Comparison of ENCODE assay signal across 8 cellular contexts in the genomic region with DNA sequence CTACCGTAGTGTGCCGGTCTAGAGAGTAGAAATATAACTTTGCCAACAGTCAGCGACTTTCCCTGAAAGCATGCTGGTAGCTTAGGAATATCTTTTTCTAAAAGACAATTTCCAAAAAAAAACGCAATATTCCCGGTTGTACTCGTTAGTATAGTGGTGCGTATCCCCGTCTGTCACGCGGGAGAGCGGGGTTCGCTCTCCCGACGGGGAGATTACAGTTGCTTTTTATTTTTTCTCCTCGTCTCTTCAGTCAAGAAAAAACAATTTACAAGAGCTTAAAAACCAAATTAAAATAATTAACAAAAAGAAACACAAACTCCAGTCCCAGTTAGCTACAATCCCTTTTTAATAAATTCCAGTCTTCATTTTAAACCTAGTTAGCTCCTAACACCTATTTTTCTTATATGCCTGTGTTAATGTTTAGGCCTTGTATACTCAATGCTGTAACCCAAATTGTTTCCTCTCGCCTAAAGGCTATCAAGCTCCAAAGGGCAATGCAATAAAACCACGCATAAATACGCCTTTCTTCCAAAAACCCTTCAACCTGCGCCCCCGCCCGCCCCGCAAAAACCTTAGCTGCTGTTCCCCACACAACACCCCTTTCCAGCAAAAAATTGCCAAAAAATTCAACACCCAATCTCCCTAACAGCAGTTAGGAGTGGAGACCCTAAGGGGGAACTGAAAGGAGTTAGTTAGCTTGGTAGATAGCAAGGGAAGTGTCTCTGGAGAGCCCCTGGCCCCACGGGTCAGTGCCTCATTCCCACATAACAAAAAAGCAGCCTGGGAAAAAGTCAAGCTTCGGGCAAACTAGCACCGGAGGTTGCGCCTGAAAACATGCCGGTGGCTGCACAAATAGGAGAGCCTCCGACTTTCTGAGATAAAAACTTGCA. TPM values are rescaled to one million over a fixed set of nuclear protein-coding genes. Genes with fewer than 3 reads are reported as not detected.
DNase-seq lines count a peak whose midpoint lies in the region; ATAC-seq, FAIRE-seq and TF ChIP-seq lines count a peak whose summit lies in the region.

No MANE protein-coding gene starts in this region.

- H3K79me1 ChIP-seq in H1 (ENCODE audit: low read depth, low read length): no peaks in the 10 kb centered on the region

- no peak overlapping the region for H3K27ac ChIP-seq in CD4-positive, alpha-beta T cell (ENCODE audit: low read depth, low read length)
- no peak overlapping the region for H3K27ac ChIP-seq in H1 (ENCODE audit: low read depth, low read length)
- H3K27ac ChIP-seq in small intestine (ENCODE audit: low read depth in 1 of 2, low read length in 1 of 2): peak overlapping the region in 1 of 2 donors; percentile 27

- H3K9me3 ChIP-seq in CD4-positive, alpha-beta T cell (ENCODE audit: control insufficient read depth, low read length): no peaks in the 10 kb centered on the region
- H3K9me3 ChIP-seq in NT2/D1 (ENCODE audit: insufficient read depth, low read length): no peaks in the 10 kb centered on the region; the same call in 1 of the 2 replicates
- H3K9me3 ChIP-seq in H1 (ENCODE audit: insufficient read depth in 2 of 2, low read depth in 1 of 2, low read length in 1 of 2): peaks cover 0 to 5% of the 10 kb centered on the region in 2 experiments; a peak in 1 of 4 replicates
- H3K9me3 ChIP-seq in small intestine (ENCODE audit: control insufficient read depth, low read depth): no peaks in the 10 kb centered on the region

- DNase-seq in CD4-positive, alpha-beta T cell: no peak
- no peak for DNase-seq in NT2/D1 (ENCODE audit: low read depth, low spot score)
- DNase-seq in H1 (ENCODE audit: low read depth in 1 of 2, low spot score in 2 of 2): no peak
- DNase-seq in neural crest cell (ENCODE audit: low read depth, low spot score): no peak
- DNase-seq in small intestine: no peak
- DNase-seq in dermis blood vessel endothelial cell: no peak

- H3K4me3 Mint-ChIP-seq in CD4-positive, alpha-beta T cell: peak overlapping the region; percentile 69
- peak overlapping the region; percentile 88 for H3K4me3 Mint-ChIP-seq in neural crest cell

- no peak overlapping the region for H3K4ac ChIP-seq in H1 (replicated peaks; ENCODE audit: insufficient read length, low read depth, low read length)

- peaks cover 25% of the 10 kb centered on the region for H3K4me1 Mint-ChIP-seq in CD4-positive, alpha-beta T cell (ENCODE audit: low read depth)
- H3K4me1 Mint-ChIP-seq in neural crest cell: peaks cover 33% of the 10 kb centered on the region

- H3K4me3 ChIP-seq in NT2/D1 (ENCODE audit: insufficient read length, low read depth) (peak overlapping the region; percentile 20), H1 (ENCODE audit: extremely low read depth in 1 of 4, insufficient read depth in 2 of 4, low read depth in 3 of 4, low read length in 4 of 4) (peak overlapping the region; percentile 57 to 78 (median 64)), small intestine (ENCODE audit: low read depth in 1 of 2, low read length in 2 of 2) (peak overlapping the region in 1 of 2 donors; percentile 14)

- H3K23ac ChIP-seq in H1 (ENCODE audit: insufficient read length): no peak overlapping the region

- H2BK12ac ChIP-seq in H1 (ENCODE audit: low read depth, low read length): no peak overlapping the region

- no peak overlapping the region for H2BK5ac ChIP-seq in H1 (ENCODE audit: low read depth, low read length)

- WGBS in H1 (ENCODE audit: extremely low coverage in 1 of 2, insufficient coverage in 1 of 2, insufficient read length in 1 of 2, insufficient replicate concordance in 2 of 2, low coverage in 1 of 2, low lambda C conversion rate in 2 of 2, missing lambda C conversion rate in 1 of 2), 2 experiments: 15% methylated on average over 28 of the region's 28 CpGs; no CpG with 5 or more reads in 1 of the 2 experiments
- whole genome bisulfite sequencing in small intestine, 3 donors: 36 to 59% (median 54%) methylated on average over 28 of the region's 28 CpGs

- H2BK120ac ChIP-seq in H1 (replicated peaks; ENCODE audit: low read depth, low read length): no peak overlapping the region

- H4K91ac ChIP-seq in H1 (replicated peaks; ENCODE audit: insufficient read length, low read length): no peak overlapping the region

- no peak for ATAC-seq in CD4-positive, alpha-beta T cell (ENCODE audit: poor library complexity)
- ATAC-seq in esophagus mucosa (no peak), GM21360 (IDR thresholded peaks at IDR 0.05; ENCODE audit: unreplicated experiment) (no peak)

- H4K8ac ChIP-seq in H1 (ENCODE audit: extremely low read depth, insufficient read depth, low read length): no peak overlapping the region

- CTCF ChIA-PET in CD4-positive, alpha-beta T cell (lab: Charles Lee): no interaction called here
- CTCF ChIA-PET in H1 (lab: Charles Lee; ENCODE audit: partially characterized antibody): interaction anchor here (1.1 to 1.7 kb wide), 5 partner anchors 45 to 209 kb away, joined by 3 to 7 read pairs (median 4); no protein-coding TSS in a partner anchor

- peaks cover 2% of the 10 kb centered on the region; the same call in 1 of the 2 replicates for H3K23me2 ChIP-seq in H1 (ENCODE audit: low read depth, low read length)

- no peak for TF ChIP-seq CTCF in CD4-positive, alpha-beta T cell (IDR thresholded peaks at IDR 0.05)
- no peak for TF ChIP-seq CTCF in H1 (IDR thresholded peaks at IDR 0.05; ENCODE audit: control extremely low read depth in 1 of 3, insufficient read depth in 1 of 3, low read depth in 1 of 3, low read length in 3 of 3)
- no peak for TF ChIP-seq CTCF in neural crest cell (conservative IDR thresholded peaks at IDR 0.05)

- no peaks in the 10 kb centered on the region for H3K79me2 ChIP-seq in H1 (ENCODE audit: control insufficient read depth in 1 of 2, insufficient read depth in 2 of 2, low read length in 2 of 2)

- no peak for TF ChIP-seq POLR2A in H1 (IDR thresholded peaks at IDR 0.05; ENCODE audit: control extremely low read depth in 1 of 2, low read depth in 2 of 2, low read length in 2 of 2)

- peak overlapping the region; percentile 67 for H2AFZ ChIP-seq in H1 (ENCODE audit: low read length)

- TF ChIP-seq EP300 in H1 (IDR thresholded peaks at IDR 0.05; ENCODE audit: borderline replicate concordance in 1 of 2, low read depth in 2 of 2, low read length in 2 of 2): no peak

- H3K4me1 ChIP-seq in NT2/D1 (ENCODE audit: insufficient read depth, insufficient read length) (no peaks in the 10 kb centered on the region), H1 (replicated peaks in 1 of 4; ENCODE audit: control insufficient read depth in 3 of 4, insufficient read depth in 4 of 4, low read length in 3 of 4) (peaks cover 0 to 3% (median under 1%) of the 10 kb centered on the region in 4 experiments; a peak in 2 of 7 replicates), small intestine (ENCODE audit: control insufficient read depth in 2 of 2, insufficient read depth in 1 of 2, low read depth in 1 of 2, low read length in 1 of 2) (no peaks in the 10 kb centered on the region)

- no peaks in the 10 kb centered on the region for H3K36me3 ChIP-seq in NT2/D1 (ENCODE audit: insufficient read depth, insufficient read length, low read length)
- H3K36me3 ChIP-seq in H1 (ENCODE audit: control insufficient read depth in 2 of 4, insufficient read depth in 4 of 4, low read length in 3 of 4): no peaks in the 10 kb centered on the region
- no peaks in the 10 kb centered on the region for H3K36me3 ChIP-seq in small intestine (ENCODE audit: control insufficient read depth in 2 of 2, insufficient read depth in 2 of 2, low read length in 2 of 2)

- no peak overlapping the region for H3K9ac ChIP-seq in NT2/D1 (ENCODE audit: insufficient read length, low read depth)
- peak overlapping the region in 1 of 4 experiments; percentile 48; a peak in 2 of 7 replicates for H3K9ac ChIP-seq in H1 (replicated peaks in 1 of 4; ENCODE audit: extremely low read depth in 1 of 4, low read depth in 3 of 4, low read length in 3 of 4)

- no peak overlapping the region for H2BK15ac ChIP-seq in H1 (ENCODE audit: low read length)

- H3K14ac ChIP-seq in H1 (ENCODE audit: insufficient read length): no peak overlapping the region

- no peaks in the 10 kb centered on the region for H3K9me3 Mint-ChIP-seq in CD4-positive, alpha-beta T cell
- H3K9me3 Mint-ChIP-seq in neural crest cell: peaks cover 2% of the 10 kb centered on the region

- H3K36me3 Mint-ChIP-seq in CD4-positive, alpha-beta T cell (ENCODE audit: low read depth): peaks cover 17% of the 10 kb centered on the region
- peaks cover 4% of the 10 kb centered on the region for H3K36me3 Mint-ChIP-seq in neural crest cell (ENCODE audit: low read depth)

- no peak overlapping the region for H3K56ac ChIP-seq in H1 (replicated peaks; ENCODE audit: insufficient read length, low read depth, low read length)

- H3K4me2 ChIP-seq in H1 (ENCODE audit: insufficient read depth in 1 of 2, low read depth in 2 of 2, low read length in 2 of 2): peak overlapping the region; percentile 71 to 92

- H4K20me1 ChIP-seq in H1 (replicated peaks in 1 of 2; ENCODE audit: control insufficient read depth in 1 of 2, insufficient read depth in 2 of 2, low read length in 2 of 2): no peaks in the 10 kb centered on the region

- H2BK20ac ChIP-seq in H1 (ENCODE audit: low read length): no peak overlapping the region

- no peak for FAIRE-seq in H1 (lab: Jason Lieb, UNC)
- FAIRE-seq in small intestine (lab: Jason Lieb, UNC): no peak

- peak overlapping the region; percentile 100 for H3K27ac Mint-ChIP-seq in CD4-positive, alpha-beta T cell
- no peak overlapping the region for H3K27ac Mint-ChIP-seq in neural crest cell (ENCODE audit: unreplicated experiment)

- no peak overlapping the region for H4K5ac ChIP-seq in H1 (ENCODE audit: insufficient read length, low read depth, low read length)

- no peak for TF ChIP-seq RAD21 in H1 (IDR thresholded peaks at IDR 0.05 in 1 of 2, conservative IDR thresholded peaks at IDR 0.05 in 1 of 2; ENCODE audit: low read depth in 2 of 2, low read length in 2 of 2)

- H3K27me3 Mint-ChIP-seq in CD4-positive, alpha-beta T cell: peaks cover 16% of the 10 kb centered on the region
- H3K27me3 Mint-ChIP-seq in neural crest cell (ENCODE audit: low read depth): peaks cover 61% of the 10 kb centered on the region

- POLR2A ChIA-PET in CD4-positive, alpha-beta T cell (lab: Charles Lee): interaction anchor here (0.6 to 2.9 kb wide), 3 partner anchors 8 to 1616 kb away, joined by 3 to 30 read pairs (median 3); no protein-coding TSS in a partner anchor
- POLR2A ChIA-PET in H1 (lab: Charles Lee; ENCODE audit: partially characterized antibody): interaction anchor here (0.9 kb wide), 1 partner anchor 88 kb away, joined by 3 read pairs; no protein-coding TSS in a partner anchor

- no peak overlapping the region for H2AK5ac ChIP-seq in H1 (ENCODE audit: low read depth, low read length)

- no peaks in the 10 kb centered on the region for H3K27me3 ChIP-seq in CD4-positive, alpha-beta T cell (ENCODE audit: control insufficient read depth, insufficient read depth, low read length)
- H3K27me3 ChIP-seq in NT2/D1 (ENCODE audit: insufficient read depth, insufficient read length): no peaks in the 10 kb centered on the region
- no peaks in the 10 kb centered on the region; a peak in 1 of 7 replicates for H3K27me3 ChIP-seq in H1 (replicated peaks in 1 of 4; ENCODE audit: control insufficient read depth in 3 of 4, extremely low read depth in 1 of 4, insufficient read depth in 3 of 4, low read length in 3 of 4)
- no peaks in the 10 kb centered on the region for H3K27me3 ChIP-seq in small intestine (ENCODE audit: control insufficient read depth in 2 of 2, insufficient read depth in 2 of 2, low read length in 2 of 2)

- H3K18ac ChIP-seq in H1 (ENCODE audit: extremely low read depth, low read length): no peak overlapping the region; the same call in 1 of the 2 replicates

- intact Hi-C loops in CD4-positive, alpha-beta T cell (cut with DNase I, micrococcal nuclease): loop anchor here (5.0 to 10.0 kb wide), 3 partner anchors 90 to 137 kb away; no protein-coding TSS in a partner anchor

RNA-seq across cellular contexts. Expression of a gene that starts 7.9 kb away (rescaled TPM):
- total RNA-seq in CD4-positive, alpha-beta T cell: 1 to 10 TPM in 1 of 2 experiments, under 1 TPM in 1; 0.78 to 1.0 TPM
- 0.15 and 0.17 TPM in 2 replicates for total RNA-seq in H1 (2021; fragmentation: NEBNext Ultra II Directional; extraction: Animal tissue kit (Norgen Biotek cat#: 25700))
- 0.05 and 0.06 TPM in 2 replicates for polyA plus RNA-seq in H1 (2011; rRNA removed)
- 0.05 TPM for polyA plus RNA-seq in H1 (2011; cell fraction: cytosol; rRNA removed)
- polyA plus RNA-seq in H1 (2011; cell fraction: nucleus; rRNA removed): not detected
- 0.11 to 0.15 TPM in 2 of 4 replicates, not detected in the others for polyA plus RNA-seq in H1 (2012, experiment 1 of 2)
- polyA plus RNA-seq in H1 (2012, experiment 2 of 2): 0.08 TPM
- polyA plus RNA-seq in H1 (2013, experiment 1 of 2): not detected
- polyA plus RNA-seq in H1 (2013, experiment 2 of 2): not detected
- polyA minus RNA-seq in H1 (2011; rRNA and poly(A)+ RNA removed): not detected in 2 replicates
- not detected for polyA minus RNA-seq in H1 (2011; cell fraction: cytosol; rRNA and poly(A)+ RNA removed)
- 0.30 TPM for polyA minus RNA-seq in H1 (2011; cell fraction: nucleus; rRNA and poly(A)+ RNA removed)
- total RNA-seq in neural crest cell: not detected in 2 replicates
- polyA plus RNA-seq in small intestine: 1 to 10 TPM in 2 of 3 donors, under 1 TPM in 1; 0.22 to 1.6 (median 1.1) TPM
- total RNA-seq in esophagus mucosa: 1.4 TPM
- total RNA-seq in dermis blood vessel endothelial cell: 0.17 and 0.42 TPM in 2 replicates

RNA-seq across cellular contexts. Expression of a gene that starts 17.4 kb away (rescaled TPM):
- total RNA-seq in CD4-positive, alpha-beta T cell: under 1 TPM; 0.25 to 0.34 TPM
- total RNA-seq in H1 (2021; fragmentation: NEBNext Ultra II Directional; extraction: Animal tissue kit (Norgen Biotek cat#: 25700)): not detected in 2 replicates
- not detected in 2 replicates for polyA plus RNA-seq in H1 (2011; rRNA removed)
- not detected for polyA plus RNA-seq in H1 (2011; cell fraction: cytosol; rRNA removed)
- polyA plus RNA-seq in H1 (2011; cell fraction: nucleus; rRNA removed): not detected
- not detected in 4 replicates for polyA plus RNA-seq in H1 (2012, experiment 1 of 2)
- not detected for polyA plus RNA-seq in H1 (2012, experiment 2 of 2)
- polyA plus RNA-seq in H1 (2013, experiment 1 of 2): not detected
- not detected for polyA plus RNA-seq in H1 (2013, experiment 2 of 2)
- not detected in 2 replicates for polyA minus RNA-seq in H1 (2011; rRNA and poly(A)+ RNA removed)
- polyA minus RNA-seq in H1 (2011; cell fraction: cytosol; rRNA and poly(A)+ RNA removed): not detected
- polyA minus RNA-seq in H1 (2011; cell fraction: nucleus; rRNA and poly(A)+ RNA removed): not detected
- not detected in 2 replicates for total RNA-seq in neural crest cell
- polyA plus RNA-seq in small intestine: 10 to 100 TPM in 1 of 3 donors, 1 to 10 TPM in 2; 1.3 to 19.5 (median 1.9) TPM
- 1.00 TPM for total RNA-seq in esophagus mucosa
- not detected in 2 replicates for total RNA-seq in dermis blood vessel endothelial cell

RNA-seq across cellular contexts. Expression of a gene that starts 27.0 kb away (rescaled TPM):
- total RNA-seq in CD4-positive, alpha-beta T cell: under 1 TPM; 0.63 to 0.89 TPM
- total RNA-seq in H1 (2021; fragmentation: NEBNext Ultra II Directional; extraction: Animal tissue kit (Norgen Biotek cat#: 25700)): 0.55 and 0.71 TPM in 2 replicates
- polyA plus RNA-seq in H1 (2011; rRNA removed) (0.28 and 0.86 TPM in 2 replicates), small intestine (10 to 100 TPM in 1 of 3 donors, 1 to 10 TPM in 2; 1.1 to 18.7 (median 4.6) TPM)
- polyA plus RNA-seq in H1 (2011; cell fraction: cytosol; rRNA removed): 0.49 TPM
- 0.26 TPM for polyA plus RNA-seq in H1 (2011; cell fraction: nucleus; rRNA removed)
- 0.39 to 0.71 TPM (median 0.51 TPM) in 4 replicates for polyA plus RNA-seq in H1 (2012, experiment 1 of 2)
- 0.30 TPM for polyA plus RNA-seq in H1 (2012, experiment 2 of 2)
- polyA plus RNA-seq in H1 (2013, experiment 1 of 2): 1.6 TPM
- 1.7 TPM for polyA plus RNA-seq in H1 (2013, experiment 2 of 2)
- 0.19 and 0.34 TPM in 2 replicates for polyA minus RNA-seq in H1 (2011; rRNA and poly(A)+ RNA removed)
- not detected for polyA minus RNA-seq in H1 (2011; cell fraction: cytosol; rRNA and poly(A)+ RNA removed)
- polyA minus RNA-seq in H1 (2011; cell fraction: nucleus; rRNA and poly(A)+ RNA removed): not detected
- total RNA-seq in neural crest cell (not detected in 2 replicates), esophagus mucosa (3.1 TPM), dermis blood vessel endothelial cell (0.37 and 0.85 TPM in 2 replicates)
